Comparison of ENCODE assay signal across 2 cellular contexts in the genomic region with DNA sequence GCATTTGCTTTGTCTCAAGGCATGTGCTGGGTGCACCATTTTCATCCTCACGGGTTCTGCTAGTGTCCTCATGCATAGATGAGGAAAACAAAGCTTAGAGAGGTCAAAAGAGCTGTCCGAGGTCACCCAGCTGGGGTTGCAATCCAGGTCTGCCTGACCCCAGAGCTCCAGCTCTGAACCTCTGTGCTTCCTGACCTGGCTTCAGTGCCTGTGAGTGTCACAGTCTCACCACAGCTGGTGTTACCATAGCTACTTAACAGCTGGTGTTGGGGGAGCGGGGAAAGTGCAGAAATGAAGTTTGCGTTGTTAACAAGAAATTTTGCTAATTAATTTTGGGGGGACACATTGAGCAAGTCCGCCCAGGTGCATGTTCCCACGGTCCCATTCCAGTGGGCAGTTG.
A peak's percentile ranks its signal among the peaks of the same experiment; 100 is the strongest.
TF ChIP-seq lines count a peak whose summit lies in the region.

No MANE protein-coding gene starts in this region.

TF ChIP-seq in HepG2, 621 proteins besides CTCF, POLR2A, EP300 and RAD21:
- TF ChIP-seq CENPT (CRISPR knock-in tag; IDR thresholded peaks at IDR 0.05; ENCODE audit: low read depth) (no peak), IRF9 (CRISPR knock-in tag; IDR thresholded peaks at IDR 0.05; ENCODE audit: borderline replicate concordance) (no peak), RERE (CRISPR knock-in tag; IDR thresholded peaks at IDR 0.05; ENCODE audit: low read depth) (no peak), NR2F1 (CRISPR knock-in tag; IDR thresholded peaks at IDR 0.05) (no peak), ZNF589 (CRISPR knock-in tag; conservative IDR thresholded peaks at IDR 0.05) (no peak), ZNF75D (CRISPR knock-in tag; IDR thresholded peaks at IDR 0.05; ENCODE audit: borderline replicate concordance) (no peak), ZNF556 (CRISPR knock-in tag; IDR thresholded peaks at IDR 0.05; ENCODE audit: borderline replicate concordance) (no peak), ZNF567 (CRISPR knock-in tag; IDR thresholded peaks at IDR 0.05; ENCODE audit: borderline replicate concordance) (no peak), ZNF558 (CRISPR knock-in tag; IDR thresholded peaks at IDR 0.05; ENCODE audit: borderline replicate concordance) (no peak), GLMP (CRISPR knock-in tag; IDR thresholded peaks at IDR 0.05; ENCODE audit: borderline replicate concordance) (no peak), HMGXB3 (CRISPR knock-in tag; IDR thresholded peaks at IDR 0.05; ENCODE audit: borderline replicate concordance) (no peak)

TF ChIP-seq in K562, 482 proteins besides CTCF, POLR2A, EP300 and RAD21:
- TF ChIP-seq, protein P1, sequence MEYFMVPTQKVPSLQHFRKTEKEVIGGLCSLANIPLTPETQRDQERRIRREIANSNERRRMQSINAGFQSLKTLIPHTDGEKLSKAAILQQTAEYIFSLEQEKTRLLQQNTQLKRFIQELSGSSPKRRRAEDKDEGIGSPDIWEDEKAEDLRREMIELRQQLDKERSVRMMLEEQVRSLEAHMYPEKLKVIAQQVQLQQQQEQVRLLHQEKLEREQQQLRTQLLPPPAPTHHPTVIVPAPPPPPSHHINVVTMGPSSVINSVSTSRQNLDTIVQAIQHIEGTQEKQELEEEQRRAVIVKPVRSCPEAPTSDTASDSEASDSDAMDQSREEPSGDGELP (CRISPR knock-in tag; IDR thresholded peaks at IDR 0.05; ENCODE audit: borderline replicate concordance) = peak; percentile 16; the same call in 1 of the 2 replicates
- TF ChIP-seq FOXA3 (CRISPR knock-in tag; conservative IDR thresholded peaks at IDR 0.05 in 1 of 2, IDR thresholded peaks at IDR 0.05 in 1 of 2) = no peak
